ENCODE assay signal across 24 cellular contexts in genomic region chr10:49157229-49157628, GRCh38. TPM values are rescaled to one million over a fixed set of nuclear protein-coding genes. Genes with fewer than 3 reads are reported as not detected.
DNase-seq lines count a peak whose midpoint lies in the region; ATAC-seq, FAIRE-seq and TF ChIP-seq lines count a peak whose summit lies in the region.
"Had no signal": no experiment of that assay in that cellular context is flagged by ENCODE, and none has a peak within 500 bp of the region (broad histone marks: within the 10 kb centered on the region; RNA-seq: fewer than 3 reads in every experiment).

No MANE protein-coding gene starts in this region.

- CTCF ChIA-PET in activated CD4-positive, alpha-beta T cell treated with anti-CD3 and anti-CD28 coated beads, Interleukin-2, amount 10 ng/mL, durations not matched to agents 7 days and 5 days (lab: Charles Lee) = no interaction called here
- CTCF ChIA-PET in CD4-positive, alpha-beta memory T cell (lab: Charles Lee; ENCODE audit: partially characterized antibody) = no interaction called here
- CTCF ChIA-PET in GM12878 (lab: Yijun Ruan, JAX) = interaction anchor here (1.2 to 1.6 kb wide), 2 partner anchors 12 to 501 kb away, joined by 3 read pairs; no protein-coding TSS in a partner anchor

- POLR2A ChIA-PET in activated CD4-positive, alpha-beta T cell treated with anti-CD3 and anti-CD28 coated beads, Interleukin-2, amount 10 ng/mL, durations not matched to agents 7 days and 5 days (lab: Charles Lee) = no interaction called here
- POLR2A ChIA-PET in CD4-positive, alpha-beta memory T cell (lab: Charles Lee; ENCODE audit: partially characterized antibody) = no interaction called here
- POLR2A ChIA-PET in GM12878 (lab: Charles Lee) = no interaction called here

- no peak overlapping the region for H3K9ac ChIP-seq in GM12878 (ENCODE audit: control insufficient read depth, insufficient read depth, low read length)
- H3K9ac ChIP-seq: BLaER1, KMS-11 had no signal

- BruUV-seq in GM12878 (replicated peaks; lab: Mats Ljungman, UMichigan) = no TSS peak

- no peak overlapping the region for H3K4me2 ChIP-seq in GM12878 (ENCODE audit: control insufficient read depth, insufficient read depth)
- H3K4me2 ChIP-seq: BLaER1, KMS-11 had no signal

- H2AFZ ChIP-seq in GM12878 (ENCODE audit: control insufficient read depth, low read depth, low read length) = no peak overlapping the region

- no peak overlapping the region for H3K4me3 ChIP-seq in CD4-positive, alpha-beta memory T cell (ENCODE audit: low read length in 2 of 2)
- H3K4me3 ChIP-seq in GM12878 = no peak overlapping the region
- H3K4me3 ChIP-seq: BLaER1 had no signal

- SMC1A ChIA-PET in GM12878 (lab: Charles Lee; ENCODE audit: uncharacterized antibody, unreplicated experiment) = no interaction called here

- no peaks in the 10 kb centered on the region for H3K9me3 Mint-ChIP-seq in activated CD4-positive, alpha-beta T cell treated with anti-CD3 and anti-CD28 coated beads, Interleukin-2, amount 10 ng/mL, durations not matched to agents 7 days and 5 days
- peaks cover 0 to 2% (median 0%) of the 10 kb centered on the region in 8 donors for H3K9me3 Mint-ChIP-seq in CD4-positive, alpha-beta memory T cell
- no peaks in the 10 kb centered on the region for H3K9me3 Mint-ChIP-seq in natural killer cell
- H3K9me3 Mint-ChIP-seq: CD4-positive, alpha-beta T cell had no signal

- no peak for DNase-seq in activated CD4-positive, alpha-beta T cell treated with anti-CD3 and anti-CD28 coated beads, Interleukin-2, amount 10 ng/mL, durations not matched to agents 7 days and 5 days
- no peak for DNase-seq in activated CD4-positive, alpha-beta T cell treated with anti-CD3 and anti-CD28 coated beads for 1 hour
- no peak for DNase-seq in CD4-positive, alpha-beta memory T cell
- no peak for DNase-seq in GM12878 (ENCODE audit: low read depth, low spot score)
- DNase-seq in natural killer cell = no peak
- DNase-seq in T-helper 1 cell = no peak
- DNase-seq in SIG-M5 (lab: John Stamatoyannopoulos, UW) = no peak
- no peak for DNase-seq in DMS153 (lab: John Stamatoyannopoulos, UW)
- DNase-seq: ACHN; Caco-2; CD4-positive, alpha-beta T cell; NCI-H1105 treated with DMSO at 0.1 percent for 48 hours; NCI-H2029 treated with DMSO at 0.1 percent for 48 hours; NCI-H226; NCI-H510A treated with DMSO at 0.1 percent for 48 hours; NCI-H774 had no signal

- no peak for FAIRE-seq in GM12878 (lab: Jason Lieb, UNC)
- FAIRE-seq: GM19239, HTR-8/SVneo had no signal

- TF ChIP-seq RAD21 in GM12878 (IDR thresholded peaks at IDR 0.05; ENCODE audit: insufficient read depth, low read depth, low read length) = no peak

- WGBS in GM12878 (ENCODE audit: insufficient coverage, insufficient replicate concordance, low lambda C conversion rate, missing lambda C conversion rate) = 55% methylated on average over 3 of the region's 3 CpGs

- TF ChIP-seq CTCF in GM12878 (IDR thresholded peaks at IDR 0.05 in 2 of 3, conservative IDR thresholded peaks at IDR 0.05 in 1 of 3; ENCODE audit: control insufficient read depth in 2 of 3, extremely low read depth in 1 of 3, insufficient read depth in 1 of 3, low read depth in 3 of 3, low read length in 3 of 3) (no peak), natural killer cell (IDR thresholded peaks at IDR 0.05) (no peak)

- ATAC-seq in GM12878 (peak; percentile 53), natural killer cell (peak; percentile 46 to 87 (median 66))
- ATAC-seq: Panc1 had no signal

- no peaks in the 10 kb centered on the region for H3K9me3 ChIP-seq in CD4-positive, alpha-beta memory T cell (ENCODE audit: control insufficient read depth in 1 of 2, low read length in 2 of 2)
- H3K9me3 ChIP-seq in GM12878 (replicated peaks; ENCODE audit: control insufficient read depth, insufficient read depth, low read length) = no peaks in the 10 kb centered on the region
- H3K9me3 ChIP-seq: BLaER1, Caco-2 had no signal

- H3K36me3 ChIP-seq in CD4-positive, alpha-beta memory T cell (ENCODE audit: insufficient read depth, low read length) = no peaks in the 10 kb centered on the region
- H3K36me3 ChIP-seq in GM12878 (ENCODE audit: control insufficient read depth in 2 of 2, insufficient read depth in 2 of 2, low read length in 1 of 2) = no peaks in the 10 kb centered on the region
- H3K36me3 ChIP-seq: BLaER1 had no signal

- no peaks in the 10 kb centered on the region for H3K36me3 Mint-ChIP-seq in activated CD4-positive, alpha-beta T cell treated with anti-CD3 and anti-CD28 coated beads, Interleukin-2, amount 10 ng/mL, durations not matched to agents 7 days and 5 days (ENCODE audit: low read depth)
- H3K36me3 Mint-ChIP-seq in CD4-positive, alpha-beta memory T cell = peaks cover 33% of the 10 kb centered on the region in 2 donors
- H3K36me3 Mint-ChIP-seq in natural killer cell = no peaks in the 10 kb centered on the region

- RAD21 ChIA-PET in GM12878 (lab: Charles Lee; ENCODE audit: unreplicated experiment) = no interaction called here

- H3K79me2 ChIP-seq in GM12878 (ENCODE audit: control insufficient read depth, insufficient read depth, low read length) = no peaks in the 10 kb centered on the region

- H4K20me1 ChIP-seq in GM12878 (ENCODE audit: control insufficient read depth, insufficient read depth) = no peaks in the 10 kb centered on the region
- H4K20me1 ChIP-seq: BLaER1 had no signal

- TF ChIP-seq POLR2A in GM12878 (IDR thresholded peaks at IDR 0.05; ENCODE audit: low read depth, low read length) = no peak

- intact Hi-C loops in CD4-positive, alpha-beta memory T cell (cut with micrococcal nuclease) = no loop called here
- intact Hi-C loops in GM12878 (cut with micrococcal nuclease; ENCODE audit: unreplicated experiment) (no loop called here), natural killer cell (cut with micrococcal nuclease) (no loop called here)

- no peaks in the 10 kb centered on the region for H3K27me3 ChIP-seq in CD4-positive, alpha-beta memory T cell (ENCODE audit: insufficient read depth, low read length)
- no peaks in the 10 kb centered on the region for H3K27me3 ChIP-seq in GM12878 (replicated peaks in 1 of 2; ENCODE audit: control insufficient read depth in 2 of 2, insufficient read depth in 2 of 2, low read length in 1 of 2)
- H3K27me3 ChIP-seq: BLaER1 had no signal

- in situ Hi-C loops in GM12878 (cut with MboI) = no loop called here

- no peak overlapping the region for H3K27ac ChIP-seq in CD4-positive, alpha-beta memory T cell (ENCODE audit: low read depth, low read length)
- no peak overlapping the region for H3K27ac ChIP-seq in GM12878 (ENCODE audit: control insufficient read depth, insufficient read depth)
- H3K27ac ChIP-seq: 22Rv1, BLaER1, KMS-11 had no signal

- H3K27me3 Mint-ChIP-seq in activated CD4-positive, alpha-beta T cell treated with anti-CD3 and anti-CD28 coated beads, Interleukin-2, amount 10 ng/mL, durations not matched to agents 7 days and 5 days = peaks cover 8% of the 10 kb centered on the region
- no peaks in the 10 kb centered on the region for H3K27me3 Mint-ChIP-seq in CD4-positive, alpha-beta memory T cell
- H3K27me3 Mint-ChIP-seq in natural killer cell (ENCODE audit: low read depth in 2 of 2) = no peaks in the 10 kb centered on the region
- H3K27me3 Mint-ChIP-seq: CD4-positive, alpha-beta T cell had no signal

- TF ChIP-seq EP300 in GM12878 (IDR thresholded peaks at IDR 0.05; ENCODE audit: borderline replicate concordance in 1 of 2, control insufficient read depth in 1 of 2, low read depth in 2 of 2, low read length in 2 of 2) = no peak

- H3K4me1 ChIP-seq in CD4-positive, alpha-beta memory T cell (ENCODE audit: insufficient read depth, low read length) = no peaks in the 10 kb centered on the region
- no peaks in the 10 kb centered on the region for H3K4me1 ChIP-seq in GM12878 (ENCODE audit: control insufficient read depth, insufficient read depth, low read length)
- H3K4me1 ChIP-seq: BLaER1, Caco-2 had no signal

- peak overlapping the region; percentile 17 for H3K27ac Mint-ChIP-seq in activated CD4-positive, alpha-beta T cell treated with anti-CD3 and anti-CD28 coated beads, Interleukin-2, amount 10 ng/mL, durations not matched to agents 7 days and 5 days
- peak overlapping the region in 4 of 7 donors; percentile 2 to 36 (median 28) for H3K27ac Mint-ChIP-seq in CD4-positive, alpha-beta memory T cell
- H3K27ac Mint-ChIP-seq in natural killer cell = peak overlapping the region; percentile 11 to 79
- H3K27ac Mint-ChIP-seq: CD4-positive, alpha-beta T cell had no signal

- no peak overlapping the region for H3K4me3 Mint-ChIP-seq in activated CD4-positive, alpha-beta T cell treated with anti-CD3 and anti-CD28 coated beads, Interleukin-2, amount 10 ng/mL, durations not matched to agents 7 days and 5 days
- peak overlapping the region in 4 of 8 donors; percentile 2 to 23 (median 13) for H3K4me3 Mint-ChIP-seq in CD4-positive, alpha-beta memory T cell
- peak overlapping the region; percentile 55 for H3K4me3 Mint-ChIP-seq in natural killer cell
- H3K4me3 Mint-ChIP-seq: CD4-positive, alpha-beta T cell had no signal

- H3K4me1 Mint-ChIP-seq in activated CD4-positive, alpha-beta T cell treated with anti-CD3 and anti-CD28 coated beads, Interleukin-2, amount 10 ng/mL, durations not matched to agents 7 days and 5 days = peaks cover 22% of the 10 kb centered on the region
- peaks cover 5 to 31% (median 11%) of the 10 kb centered on the region in 4 donors for H3K4me1 Mint-ChIP-seq in CD4-positive, alpha-beta memory T cell
- H3K4me1 Mint-ChIP-seq in natural killer cell = peaks cover 27 to 28% of the 10 kb centered on the region in 2 donors

RNA-seq across cellular contexts. Expression of gene FAM170B, which starts 23.4 kb away (rescaled TPM):
- total RNA-seq in activated CD4-positive, alpha-beta T cell treated with anti-CD3 and anti-CD28 coated beads, Interleukin-2, amount 10 ng/mL, durations not matched to agents 7 days and 5 days = not detected
- not detected for total RNA-seq in CD4-positive, alpha-beta memory T cell
- not detected for polyA plus RNA-seq in CD4-positive, alpha-beta memory T cell
- total RNA-seq in GM12878 (2013; cell fraction: nucleolus; rRNA removed) = not detected in 2 replicates
- not detected in 2 replicates for total RNA-seq in GM12878 (2014; rRNA removed)
- not detected in 2 replicates for total RNA-seq in GM12878 (2014; rRNA removed; fragmentation: Illumina TruSeq; extraction: Trizol)
- not detected in 2 replicates for total RNA-seq in GM12878 (2021)
- polyA plus RNA-seq in GM12878 (2011; ENCODE audit: low read depth) = not detected
- polyA plus RNA-seq in GM12878 (2011; rRNA removed) = not detected in 2 replicates
- polyA plus RNA-seq in GM12878 (2011; cell fraction: cytosol; rRNA removed) = 0.10 TPM in 1 of 2 replicates, not detected in the other
- polyA plus RNA-seq in GM12878 (2011; cell fraction: nucleus; rRNA removed) = 0.15 TPM in 1 of 2 replicates, not detected in the other
- not detected in 2 replicates for polyA plus RNA-seq in GM12878 (2012)
- not detected in 2 replicates for polyA plus RNA-seq in GM12878 (2014; fragmentation: Illumina TruSeq; extraction: Trizol)
- polyA plus RNA-seq in GM12878 (2014; fragmentation: Nextera tagmentation; extraction: Ambion mirVana) = not detected
- polyA plus RNA-seq in GM12878 (2014; rRNA removed) = not detected in 2 replicates
- polyA plus RNA-seq in GM12878 (2016; fragmentation: Nextera tagmentation; extraction: Ambion mirVana) = not detected
- 0.36 TPM in 1 of 2 replicates, not detected in the other for polyA minus RNA-seq in GM12878 (2011; rRNA and poly(A)+ RNA removed)
- not detected in 2 replicates for polyA minus RNA-seq in GM12878 (2011; cell fraction: cytosol; rRNA and poly(A)+ RNA removed)
- polyA minus RNA-seq in GM12878 (2011; cell fraction: nucleus; rRNA and poly(A)+ RNA removed) = not detected in 2 replicates
- total RNA-seq in natural killer cell = not detected
- total RNA-seq: Caco-2; CD4-positive, alpha-beta T cell; G401; H4 had no signal

RNA-seq across cellular contexts. Expression of gene TMEM273, which starts 31.0 kb away (rescaled TPM):
- 10 to 100 TPM; 12.5 to 14.0 TPM for total RNA-seq in activated CD4-positive, alpha-beta T cell treated with anti-CD3 and anti-CD28 coated beads, Interleukin-2, amount 10 ng/mL, durations not matched to agents 7 days and 5 days
- total RNA-seq in CD4-positive, alpha-beta memory T cell = 10 to 100 TPM; 27.7 to 30.4 TPM
- 100 to 1,000 TPM in 1 of 2 donors, 10 to 100 TPM in 1; 86.9 to 101 TPM for polyA plus RNA-seq in CD4-positive, alpha-beta memory T cell
- 135 and 148 TPM in 2 replicates for total RNA-seq in GM12878 (2013; cell fraction: nucleolus; rRNA removed)
- total RNA-seq in GM12878 (2014; rRNA removed) = 26.5 and 30.6 TPM in 2 replicates
- 24.0 and 26.3 TPM in 2 replicates for total RNA-seq in GM12878 (2014; rRNA removed; fragmentation: Illumina TruSeq; extraction: Trizol)
- total RNA-seq in GM12878 (2021) = 20.9 and 23.5 TPM in 2 replicates
- 8.9 TPM for polyA plus RNA-seq in GM12878 (2011; ENCODE audit: low read depth)
- 46.3 and 47.3 TPM in 2 replicates for polyA plus RNA-seq in GM12878 (2011; rRNA removed)
- polyA plus RNA-seq in GM12878 (2011; cell fraction: cytosol; rRNA removed) = 45.0 and 51.2 TPM in 2 replicates
- polyA plus RNA-seq in GM12878 (2011; cell fraction: nucleus; rRNA removed) = 75.4 and 80.5 TPM in 2 replicates
- 7.0 and 8.7 TPM in 2 replicates for polyA plus RNA-seq in GM12878 (2012)
- polyA plus RNA-seq in GM12878 (2014; fragmentation: Illumina TruSeq; extraction: Trizol) = 35.6 and 41.3 TPM in 2 replicates
- polyA plus RNA-seq in GM12878 (2014; fragmentation: Nextera tagmentation; extraction: Ambion mirVana) = 10 to 100 TPM; 25.6 to 28.6 TPM
- polyA plus RNA-seq in GM12878 (2014; rRNA removed) = 33.9 and 40.4 TPM in 2 replicates
- polyA plus RNA-seq in GM12878 (2016; fragmentation: Nextera tagmentation; extraction: Ambion mirVana) = 10 to 100 TPM; 10.3 to 12.2 TPM
- polyA minus RNA-seq in GM12878 (2011; rRNA and poly(A)+ RNA removed) = 35.0 and 35.7 TPM in 2 replicates
- 6.0 and 6.5 TPM in 2 replicates for polyA minus RNA-seq in GM12878 (2011; cell fraction: cytosol; rRNA and poly(A)+ RNA removed)
- 13.5 and 14.6 TPM in 2 replicates for polyA minus RNA-seq in GM12878 (2011; cell fraction: nucleus; rRNA and poly(A)+ RNA removed)
- total RNA-seq in natural killer cell = 10 to 100 TPM; 11.6 to 46.3 (median 29.4) TPM
- total RNA-seq: Caco-2, G401 had no signal

RNA-seq across cellular contexts. Expression of gene VSTM4, which starts 41.9 kb away (rescaled TPM):
- under 1 TPM; 0.12 to 0.15 TPM for total RNA-seq in activated CD4-positive, alpha-beta T cell treated with anti-CD3 and anti-CD28 coated beads, Interleukin-2, amount 10 ng/mL, durations not matched to agents 7 days and 5 days
- total RNA-seq in CD4-positive, alpha-beta memory T cell = not detected
- polyA plus RNA-seq in CD4-positive, alpha-beta memory T cell = not detected
- total RNA-seq in GM12878 (2013; cell fraction: nucleolus; rRNA removed) = 0.04 TPM in 1 of 2 replicates, not detected in the other
- total RNA-seq in GM12878 (2014; rRNA removed) = not detected in 2 replicates
- total RNA-seq in GM12878 (2014; rRNA removed; fragmentation: Illumina TruSeq; extraction: Trizol) = not detected in 2 replicates
- 0.08 TPM in 1 of 2 replicates, not detected in the other for total RNA-seq in GM12878 (2021)
- polyA plus RNA-seq in GM12878 (2011; ENCODE audit: low read depth) = not detected
- polyA plus RNA-seq in GM12878 (2011; rRNA removed) = 0.14 TPM in 2 replicates
- polyA plus RNA-seq in GM12878 (2011; cell fraction: cytosol; rRNA removed) = 0.06 and 0.08 TPM in 2 replicates
- 0.03 and 0.09 TPM in 2 replicates for polyA plus RNA-seq in GM12878 (2011; cell fraction: nucleus; rRNA removed)
- polyA plus RNA-seq in GM12878 (2012) = not detected in 2 replicates
- 0.01 TPM in 1 of 2 replicates, not detected in the other for polyA plus RNA-seq in GM12878 (2014; fragmentation: Illumina TruSeq; extraction: Trizol)
- polyA plus RNA-seq in GM12878 (2014; fragmentation: Nextera tagmentation; extraction: Ambion mirVana) = under 1 TPM in 1 of 2 experiments, not detected in 1; 0.02 TPM
- polyA plus RNA-seq in GM12878 (2014; rRNA removed) = not detected in 2 replicates
- not detected for polyA plus RNA-seq in GM12878 (2016; fragmentation: Nextera tagmentation; extraction: Ambion mirVana)
- 0.15 TPM in 1 of 2 replicates, not detected in the other for polyA minus RNA-seq in GM12878 (2011; rRNA and poly(A)+ RNA removed)
- not detected in 2 replicates for polyA minus RNA-seq in GM12878 (2011; cell fraction: cytosol; rRNA and poly(A)+ RNA removed)
- 0.24 and 0.57 TPM in 2 replicates for polyA minus RNA-seq in GM12878 (2011; cell fraction: nucleus; rRNA and poly(A)+ RNA removed)
- total RNA-seq in natural killer cell = under 1 TPM; 0.38 to 0.57 (median 0.45) TPM
- total RNA-seq: Caco-2, G401 had no signal
